ENCODE assay signal across 10 cellular contexts in genomic region chr1:43270421-43271095, GRCh38. TPM values are rescaled to one million over a fixed set of nuclear protein-coding genes. Genes with fewer than 3 reads are reported as not detected.
DNase-seq lines count a peak whose midpoint lies in the region; ATAC-seq lines count a peak whose summit lies in the region.
"Had no signal": no experiment of that assay in that cellular context is flagged by ENCODE, and none has a peak within 500 bp of the region (broad histone marks: within the 10 kb centered on the region; RNA-seq: fewer than 3 reads in every experiment).

No MANE protein-coding gene starts in this region.

- peak; percentile 10 to 14 for DNase-seq in activated CD4-positive, alpha-beta T cell treated with anti-CD3 and anti-CD28 coated beads, Interleukin-2, amount 50 U/mL, for 48 hours
- DNase-seq in activated CD4-positive, alpha-beta T cell treated with anti-CD3 and anti-CD28 coated beads, Interleukin-2, amount 50 U/mL, for 4 hours = no peak
- DNase-seq in iPS-NIHi7 (ENCODE audit: extremely low spot score) = peak; percentile 99
- DNase-seq in activated CD8-positive, alpha-beta memory T cell treated with anti-CD3 and anti-CD28 coated beads, Interleukin-2, amount 50 U/mL, for 4 hours = no peak

- H3K4me3 Mint-ChIP-seq in activated T-helper 17 cell treated with anti-CD3 and anti-CD28 coated beads, Interleukin-2, amount 50 U/mL, for 72 hours = peak overlapping the region; percentile 58
- H3K4me3 Mint-ChIP-seq in stimulated activated naive CD8-positive, alpha-beta T cell treated with anti-CD3 and anti-CD28 coated beads, Interleukin-15, Interleukin-2, amounts not matched to agents 100 ng/mL and 50 ng/mL, for 24 hours = peak overlapping the region; percentile 32

- peak; percentile 26 for ATAC-seq in activated T-helper 17 cell treated with anti-CD3 and anti-CD28 coated beads, Interleukin-2, amount 50 U/mL, for 72 hours (replicated peaks)
- no peak for ATAC-seq in HG02885 (IDR thresholded peaks at IDR 0.05; ENCODE audit: poor library complexity, unreplicated experiment)
- no peak for ATAC-seq in HG02884 (IDR thresholded peaks at IDR 0.05; ENCODE audit: unreplicated experiment)

- peaks cover 6% of the 10 kb centered on the region for H3K9me3 Mint-ChIP-seq in activated T-helper 17 cell treated with anti-CD3 and anti-CD28 coated beads, Interleukin-2, amount 50 U/mL, for 72 hours
- peaks cover 9% of the 10 kb centered on the region for H3K9me3 Mint-ChIP-seq in stimulated activated naive CD8-positive, alpha-beta T cell treated with anti-CD3 and anti-CD28 coated beads, Interleukin-15, Interleukin-2, amounts not matched to agents 100 ng/mL and 50 ng/mL, for 24 hours

- H3K4me1 Mint-ChIP-seq in activated T-helper 17 cell treated with anti-CD3 and anti-CD28 coated beads, Interleukin-2, amount 50 U/mL, for 72 hours = peaks cover 21% of the 10 kb centered on the region
- H3K4me1 Mint-ChIP-seq in stimulated activated naive CD8-positive, alpha-beta T cell treated with anti-CD3 and anti-CD28 coated beads, Interleukin-15, Interleukin-2, amounts not matched to agents 100 ng/mL and 50 ng/mL, for 24 hours (ENCODE audit: low read depth) = peaks cover 24% of the 10 kb centered on the region

- no peaks in the 10 kb centered on the region for H3K36me3 Mint-ChIP-seq in activated T-helper 17 cell treated with anti-CD3 and anti-CD28 coated beads, Interleukin-2, amount 50 U/mL, for 72 hours (ENCODE audit: low read depth)
- H3K36me3 Mint-ChIP-seq in stimulated activated naive CD8-positive, alpha-beta T cell treated with anti-CD3 and anti-CD28 coated beads, Interleukin-15, Interleukin-2, amounts not matched to agents 100 ng/mL and 50 ng/mL, for 24 hours (ENCODE audit: low read depth) = peaks cover 4% of the 10 kb centered on the region

- H3K27ac Mint-ChIP-seq in activated T-helper 17 cell treated with anti-CD3 and anti-CD28 coated beads, Interleukin-2, amount 50 U/mL, for 72 hours = no peak overlapping the region
- H3K27ac Mint-ChIP-seq in stimulated activated naive CD8-positive, alpha-beta T cell treated with anti-CD3 and anti-CD28 coated beads, Interleukin-15, Interleukin-2, amounts not matched to agents 100 ng/mL and 50 ng/mL, for 24 hours = no peak overlapping the region

- peaks cover 24% of the 10 kb centered on the region for H3K27me3 Mint-ChIP-seq in activated T-helper 17 cell treated with anti-CD3 and anti-CD28 coated beads, Interleukin-2, amount 50 U/mL, for 72 hours
- peaks cover 3% of the 10 kb centered on the region for H3K27me3 Mint-ChIP-seq in stimulated activated naive CD8-positive, alpha-beta T cell treated with anti-CD3 and anti-CD28 coated beads, Interleukin-15, Interleukin-2, amounts not matched to agents 100 ng/mL and 50 ng/mL, for 24 hours

RNA-seq across cellular contexts. Expression of gene TMEM125, which starts 0.8 kb away (rescaled TPM):
- total RNA-seq in activated T-helper 17 cell treated with anti-CD3 and anti-CD28 coated beads, Interleukin-2, amount 50 U/mL, for 72 hours = not detected
- total RNA-seq: RPMI7951 had no signal

RNA-seq across cellular contexts. Expression of gene C1orf210, which starts 14.8 kb away (rescaled TPM):
- total RNA-seq in activated T-helper 17 cell treated with anti-CD3 and anti-CD28 coated beads, Interleukin-2, amount 50 U/mL, for 72 hours = not detected
- total RNA-seq: heart left ventricle, RPMI7951 had no signal

RNA-seq across cellular contexts. Expression of gene TIE1, which starts 30.2 kb away (rescaled TPM):
- under 1 TPM in 1 of 2 donors, not detected in 1; 0.61 TPM for total RNA-seq in activated T-helper 17 cell treated with anti-CD3 and anti-CD28 coated beads, Interleukin-2, amount 50 U/mL, for 72 hours

Comparison
In these comparisons a context has a peak if more than half of its experiments do, and no peak if none do; other contexts are left out.
1. DNase-seq: peak in activated CD4-positive, alpha-beta T cell treated with anti-CD3 and anti-CD28 coated beads, Interleukin-2, amount 50 U/mL, for 48 hours (2 of 2) and iPS-NIHi7 (single experiment); none in activated CD4-positive, alpha-beta T cell treated with anti-CD3 and anti-CD28 coated beads, Interleukin-2, amount 50 U/mL, for 4 hours (0 of 2) and activated CD8-positive, alpha-beta memory T cell treated with anti-CD3 and anti-CD28 coated beads, Interleukin-2, amount 50 U/mL, for 4 hours (single experiment).